Comparison of ENCODE assay signal across 8 cellular contexts in the genomic region with DNA sequence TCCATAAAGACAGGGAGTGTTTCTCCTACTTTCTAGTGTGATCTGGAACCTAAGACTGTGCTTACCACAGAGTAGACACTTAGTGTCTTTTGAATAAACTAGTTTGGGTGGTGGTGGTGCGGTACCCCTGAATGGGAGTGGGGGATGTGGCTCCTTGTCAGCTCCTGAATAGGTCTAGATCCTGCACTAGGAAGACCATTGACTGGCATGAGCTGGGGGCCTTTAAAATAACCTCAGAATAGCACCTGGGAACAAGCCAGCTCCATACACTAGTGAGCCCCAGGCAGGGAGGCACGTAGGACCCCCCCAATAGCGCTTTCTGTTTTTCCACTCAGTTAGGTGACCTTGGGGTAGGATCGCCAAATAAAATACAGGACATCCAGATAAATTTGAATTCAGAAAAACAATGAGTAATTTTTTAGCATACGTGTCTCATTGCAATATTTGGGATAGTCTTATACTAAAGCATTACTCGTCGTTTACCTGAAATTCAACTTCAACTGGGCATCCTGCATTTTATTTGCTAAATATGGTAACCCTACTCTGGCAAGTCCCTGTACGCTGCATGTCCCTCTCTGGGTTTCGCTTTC. TPM values are rescaled to one million over a fixed set of nuclear protein-coding genes. Genes with fewer than 3 reads are reported as not detected.
DNase-seq lines count a peak whose midpoint lies in the region; ATAC-seq, FAIRE-seq and TF ChIP-seq lines count a peak whose summit lies in the region.

No MANE protein-coding gene starts in this region.

- intact Hi-C loops in posterior vena cava (cut with DNase I), result no loop called here

- H3K9me3 ChIP-seq in NT2/D1 (ENCODE audit: insufficient read depth, low read length), result peaks cover 15% of the 10 kb centered on the region
- no peaks in the 10 kb centered on the region for H3K9me3 ChIP-seq in H1 (ENCODE audit: insufficient read depth in 2 of 2, low read depth in 1 of 2, low read length in 1 of 2)
- no peaks in the 10 kb centered on the region for H3K9me3 ChIP-seq in neuron (ENCODE audit: low read length)

- TF ChIP-seq RAD21 in H1 (IDR thresholded peaks at IDR 0.05 in 1 of 2, conservative IDR thresholded peaks at IDR 0.05 in 1 of 2; ENCODE audit: low read depth in 2 of 2, low read length in 2 of 2), result no peak

- no peak overlapping the region for H3K14ac ChIP-seq in H1 (ENCODE audit: insufficient read length)

- H4K8ac ChIP-seq in H1 (ENCODE audit: extremely low read depth, insufficient read depth, low read length), result no peak overlapping the region

- peak overlapping the region; percentile 89 for H3K4me3 ChIP-seq in NT2/D1 (ENCODE audit: insufficient read length, low read depth)
- peak overlapping the region; percentile 72 to 93 (median 88) for H3K4me3 ChIP-seq in H1 (ENCODE audit: extremely low read depth in 1 of 4, insufficient read depth in 2 of 4, low read depth in 3 of 4, low read length in 4 of 4)
- peak overlapping the region; percentile 70 for H3K4me3 ChIP-seq in neuron (ENCODE audit: low read length)

- H3K27me3 ChIP-seq in NT2/D1 (ENCODE audit: insufficient read depth, insufficient read length), result no peaks in the 10 kb centered on the region
- H3K27me3 ChIP-seq in H1 (replicated peaks in 1 of 4; ENCODE audit: control insufficient read depth in 3 of 4, extremely low read depth in 1 of 4, insufficient read depth in 3 of 4, low read length in 3 of 4), result peaks cover 0 to 11% (median 6%) of the 10 kb centered on the region in 4 experiments; a peak in 6 of 7 replicates
- H3K27me3 ChIP-seq in neuron (ENCODE audit: insufficient read depth, low read length), result no peaks in the 10 kb centered on the region

- no peak for ATAC-seq in GM18907 (IDR thresholded peaks at IDR 0.05; ENCODE audit: unreplicated experiment)

- H3K27ac ChIP-seq in C4-2B, result peak overlapping the region; percentile 89
- peak overlapping the region; percentile 68 for H3K27ac ChIP-seq in H1 (ENCODE audit: low read depth, low read length)

- H2BK20ac ChIP-seq in H1 (ENCODE audit: low read length), result no peak overlapping the region

- TF ChIP-seq POLR2A in H1 (IDR thresholded peaks at IDR 0.05; ENCODE audit: control extremely low read depth in 1 of 2, low read depth in 2 of 2, low read length in 2 of 2), result no peak

- H3K4me1 ChIP-seq in NT2/D1 (ENCODE audit: insufficient read depth, insufficient read length) (no peaks in the 10 kb centered on the region), H1 (replicated peaks in 1 of 4; ENCODE audit: control insufficient read depth in 3 of 4, insufficient read depth in 4 of 4, low read length in 3 of 4) (peaks cover 0 to 7% (median 2%) of the 10 kb centered on the region in 4 experiments; a peak in 6 of 7 replicates), neuron (ENCODE audit: insufficient read depth, low read length) (peaks cover 9% of the 10 kb centered on the region)

- no peak for FAIRE-seq in H1 (lab: Jason Lieb, UNC)

- H3K36me3 ChIP-seq in NT2/D1 (ENCODE audit: insufficient read depth, insufficient read length, low read length) (peaks cover 7% of the 10 kb centered on the region), H1 (ENCODE audit: control insufficient read depth in 2 of 4, insufficient read depth in 4 of 4, low read length in 3 of 4) (no peaks in the 10 kb centered on the region), neuron (ENCODE audit: insufficient read depth, low read length) (no peaks in the 10 kb centered on the region)

- H2AK5ac ChIP-seq in H1 (ENCODE audit: low read depth, low read length), result no peak overlapping the region

- H3K4me2 ChIP-seq in H1 (ENCODE audit: insufficient read depth in 1 of 2, low read depth in 2 of 2, low read length in 2 of 2), result peak overlapping the region; percentile 55 to 65

- WGBS in H1 (ENCODE audit: extremely low coverage in 1 of 2, insufficient coverage in 1 of 2, insufficient read length in 1 of 2, insufficient replicate concordance in 2 of 2, low coverage in 1 of 2, low lambda C conversion rate in 2 of 2, missing lambda C conversion rate in 1 of 2), 2 experiments, result 53% methylated on average over 9 of the region's 9 CpGs; no CpG with 5 or more reads in 1 of the 2 experiments

- H3K79me1 ChIP-seq in H1 (ENCODE audit: low read depth, low read length), result no peaks in the 10 kb centered on the region

- H3K9ac ChIP-seq in NT2/D1 (ENCODE audit: insufficient read length, low read depth), result peak overlapping the region; percentile 84
- peak overlapping the region; percentile 66 to 83 (median 72) for H3K9ac ChIP-seq in H1 (replicated peaks in 1 of 4; ENCODE audit: extremely low read depth in 1 of 4, low read depth in 3 of 4, low read length in 3 of 4)

- CTCF ChIA-PET in H1 (lab: Charles Lee; ENCODE audit: partially characterized antibody), result interaction anchor here (0.6 to 4.3 kb wide), 21 partner anchors 8 to 238 kb away, joined by 3 to 31 read pairs (median 4); no protein-coding TSS in a partner anchor

- no peak overlapping the region for H2BK5ac ChIP-seq in H1 (ENCODE audit: low read depth, low read length)

- H2BK12ac ChIP-seq in H1 (ENCODE audit: low read depth, low read length), result no peak overlapping the region

- no peaks in the 10 kb centered on the region; a peak in 1 of 4 replicates for H3K79me2 ChIP-seq in H1 (ENCODE audit: control insufficient read depth in 1 of 2, insufficient read depth in 2 of 2, low read length in 2 of 2)

- H4K91ac ChIP-seq in H1 (replicated peaks; ENCODE audit: insufficient read length, low read length), result no peak overlapping the region

- POLR2A ChIA-PET in H1 (lab: Charles Lee; ENCODE audit: partially characterized antibody), result interaction anchor here (0.9 to 1.8 kb wide), 4 partner anchors 11 to 146 kb away, joined by 3 to 7 read pairs (median 3); a partner anchor contains a TSS

- H3K23me2 ChIP-seq in H1 (ENCODE audit: low read depth, low read length), result no peaks in the 10 kb centered on the region; the same call in 1 of the 2 replicates

- H2BK120ac ChIP-seq in H1 (replicated peaks; ENCODE audit: low read depth, low read length), result peak overlapping the region; percentile 60

- H3K4ac ChIP-seq in H1 (replicated peaks; ENCODE audit: insufficient read length, low read depth, low read length), result no peak overlapping the region

- no peak for DNase-seq in NT2/D1 (ENCODE audit: low read depth, low spot score)
- peak in 1 of 2 experiments; percentile 10 for DNase-seq in H1 (ENCODE audit: low read depth in 1 of 2, low spot score in 2 of 2)
- no peak for DNase-seq in Kasumi-1 (lab: John Stamatoyannopoulos, UW)
- no peak for DNase-seq in UCSD-AML1 (lab: John Stamatoyannopoulos, UW; ENCODE audit: unreplicated experiment)
- DNase-seq in posterior vena cava (ENCODE audit: low spot score), result no peak

- H2AFZ ChIP-seq in H1 (ENCODE audit: low read length), result peak overlapping the region; percentile 96
- no peak overlapping the region for H2AFZ ChIP-seq in neuron (ENCODE audit: low read depth, low read length)

- 0 out of 2 replicates have a peak overlapping the region, but pooled peaks have one; percentile 6 for H2BK15ac ChIP-seq in H1 (ENCODE audit: low read length)

- H3K18ac ChIP-seq in H1 (ENCODE audit: extremely low read depth, low read length), result no peak overlapping the region

- H3K56ac ChIP-seq in H1 (replicated peaks; ENCODE audit: insufficient read length, low read depth, low read length), result no peak overlapping the region

- H3K23ac ChIP-seq in H1 (ENCODE audit: insufficient read length), result no peak overlapping the region

- no peak for TF ChIP-seq EP300 in H1 (IDR thresholded peaks at IDR 0.05; ENCODE audit: borderline replicate concordance in 1 of 2, low read depth in 2 of 2, low read length in 2 of 2)

- H4K20me1 ChIP-seq in H1 (replicated peaks in 1 of 2; ENCODE audit: control insufficient read depth in 1 of 2, insufficient read depth in 2 of 2, low read length in 2 of 2), result no peaks in the 10 kb centered on the region

- peak overlapping the region; percentile 7 for H4K5ac ChIP-seq in H1 (ENCODE audit: insufficient read length, low read depth, low read length)

- TF ChIP-seq CTCF in C4-2B (conservative IDR thresholded peaks at IDR 0.05), result no peak
- no peak for TF ChIP-seq CTCF in H1 (IDR thresholded peaks at IDR 0.05; ENCODE audit: control extremely low read depth in 1 of 3, insufficient read depth in 1 of 3, low read depth in 1 of 3, low read length in 3 of 3)

TF ChIP-seq in H1, 55 proteins besides CTCF, POLR2A, EP300 and RAD21 (continues in another document):
- TF ChIP-seq KDM4A (IDR thresholded peaks at IDR 0.05; ENCODE audit: low read depth, low read length, severe bottlenecking) (no peak), EGR1 (IDR thresholded peaks at IDR 0.05; ENCODE audit: borderline replicate concordance, low read depth, low read length) (no peak)
- TF ChIP-seq, protein P1, sequence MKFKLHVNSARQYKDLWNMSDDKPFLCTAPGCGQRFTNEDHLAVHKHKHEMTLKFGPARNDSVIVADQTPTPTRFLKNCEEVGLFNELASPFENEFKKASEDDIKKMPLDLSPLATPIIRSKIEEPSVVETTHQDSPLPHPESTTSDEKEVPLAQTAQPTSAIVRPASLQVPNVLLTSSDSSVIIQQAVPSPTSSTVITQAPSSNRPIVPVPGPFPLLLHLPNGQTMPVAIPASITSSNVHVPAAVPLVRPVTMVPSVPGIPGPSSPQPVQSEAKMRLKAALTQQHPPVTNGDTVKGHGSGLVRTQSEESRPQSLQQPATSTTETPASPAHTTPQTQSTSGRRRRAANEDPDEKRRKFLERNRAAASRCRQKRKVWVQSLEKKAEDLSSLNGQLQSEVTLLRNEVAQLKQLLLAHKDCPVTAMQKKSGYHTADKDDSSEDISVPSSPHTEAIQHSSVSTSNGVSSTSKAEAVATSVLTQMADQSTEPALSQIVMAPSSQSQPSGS (IDR thresholded peaks at IDR 0.05; ENCODE audit: low read length), result no peak

RNA-seq across cellular contexts. Expression of a gene that starts 45.6 kb away (rescaled TPM):
- 0.21 and 0.22 TPM in 2 replicates for total RNA-seq in H1 (2021; fragmentation: NEBNext Ultra II Directional; extraction: Animal tissue kit (Norgen Biotek cat#: 25700))
- 0.82 and 0.91 TPM in 2 replicates for polyA plus RNA-seq in H1 (2011; rRNA removed)
- polyA plus RNA-seq in H1 (2011; cell fraction: cytosol; rRNA removed), result 0.75 TPM
- polyA plus RNA-seq in H1 (2011; cell fraction: nucleus; rRNA removed), result 1.9 TPM
- 0.29 to 0.92 TPM (median 0.46 TPM) in 4 replicates for polyA plus RNA-seq in H1 (2012, experiment 1 of 2)
- polyA plus RNA-seq in H1 (2012, experiment 2 of 2), result 0.56 TPM
- 0.51 TPM for polyA plus RNA-seq in H1 (2013, experiment 1 of 2)
- polyA plus RNA-seq in H1 (2013, experiment 2 of 2), result 0.37 TPM
- polyA minus RNA-seq in H1 (2011; rRNA and poly(A)+ RNA removed), result 0.66 and 4.2 TPM in 2 replicates
- 1.4 TPM for polyA minus RNA-seq in H1 (2011; cell fraction: cytosol; rRNA and poly(A)+ RNA removed)
- polyA minus RNA-seq in H1 (2011; cell fraction: nucleus; rRNA and poly(A)+ RNA removed), result 3.4 TPM
- 1 to 10 TPM; 4.0 to 4.7 TPM for total RNA-seq in posterior vena cava

RNA-seq across cellular contexts. Expression of a gene that starts 55.3 kb away (rescaled TPM):
- 10.3 and 10.8 TPM in 2 replicates for total RNA-seq in H1 (2021; fragmentation: NEBNext Ultra II Directional; extraction: Animal tissue kit (Norgen Biotek cat#: 25700))
- polyA plus RNA-seq in H1 (2011; rRNA removed), result 6.3 and 8.7 TPM in 2 replicates
- 4.8 TPM for polyA plus RNA-seq in H1 (2011; cell fraction: cytosol; rRNA removed)
- 10.4 TPM for polyA plus RNA-seq in H1 (2011; cell fraction: nucleus; rRNA removed)
- polyA plus RNA-seq in H1 (2012, experiment 1 of 2), result 4.7 to 9.1 TPM (median 6.6 TPM) in 4 replicates
- polyA plus RNA-seq in H1 (2012, experiment 2 of 2), result 6.2 TPM
- 5.7 TPM for polyA plus RNA-seq in H1 (2013, experiment 1 of 2)
- 5.1 TPM for polyA plus RNA-seq in H1 (2013, experiment 2 of 2)
- polyA minus RNA-seq in H1 (2011; rRNA and poly(A)+ RNA removed), result 4.0 and 5.2 TPM in 2 replicates
- polyA minus RNA-seq in H1 (2011; cell fraction: cytosol; rRNA and poly(A)+ RNA removed), result 4.5 TPM
- 6.0 TPM for polyA minus RNA-seq in H1 (2011; cell fraction: nucleus; rRNA and poly(A)+ RNA removed)
- total RNA-seq in posterior vena cava, result 1 to 10 TPM; 5.0 to 5.2 TPM
